33 cellular contexts compared by ENCODE assay signal in genomic region chr2:26336719-26337118, GRCh38. TPM values are rescaled to one million over a fixed set of nuclear protein-coding genes. Genes with fewer than 3 reads are reported as not detected.
"Had no signal": no experiment of that assay in that cellular context is flagged by ENCODE, and none has a peak within 500 bp of the region (broad histone marks: within the 10 kb centered on the region; RNA-seq: fewer than 3 reads in every experiment).

No MANE protein-coding gene starts in this region.

- ATAC-seq: activated CD8-positive, alpha-beta T cell treated with anti-CD3 and anti-CD28 coated beads for 36 hours; PC-3 had no signal

- H3K9me3 ChIP-seq: ascending aorta, Peyer's patch, SJSA1, SK-N-SH had no signal

- H3K36me3 Mint-ChIP-seq: activated naive CD8-positive, alpha-beta T cell had no signal

- H3K27me3 Mint-ChIP-seq: activated B cell treated with CpG ODN at 0.5 μM for 24 hours; activated CD8-positive, alpha-beta T cell treated with anti-CD3 and anti-CD28 coated beads for 36 hours; activated naive CD8-positive, alpha-beta T cell; central memory CD8-positive, alpha-beta T cell had no signal

- H3K36me3 ChIP-seq: ascending aorta, cardiac muscle cell, Peyer's patch, SJSA1 had no signal

- H3K4me3 ChIP-seq: ascending aorta, cardiac muscle cell, Peyer's patch, SJSA1 had no signal

- H3K9ac ChIP-seq: KMS-11, SK-N-SH had no signal

- H3K27me3 ChIP-seq: ascending aorta, cardiac muscle cell, Peyer's patch, SJSA1 had no signal

- H3K27ac ChIP-seq: ascending aorta, cardiac muscle cell, KMS-11, Peyer's patch, SJSA1, VCaP had no signal

- H3K27ac Mint-ChIP-seq: activated B cell treated with CpG ODN at 0.5 μM for 24 hours; activated CD8-positive, alpha-beta T cell treated with anti-CD3 and anti-CD28 coated beads for 36 hours; activated naive CD8-positive, alpha-beta T cell; T-helper 1 cell treated with Interleukin-12 subunit alpha and Interleukin-12 subunit beta and Interleukin-4 antibody, amounts not matched to agents 30 μg/mL and 1 μg/mL, for 36 hours had no signal

- H3K4me1 Mint-ChIP-seq: activated B cell treated with CpG ODN at 0.5 μM for 24 hours; central memory CD8-positive, alpha-beta T cell had no signal

- H3K9me3 Mint-ChIP-seq: activated B cell treated with CpG ODN at 0.5 μM for 24 hours; activated CD8-positive, alpha-beta T cell treated with anti-CD3 and anti-CD28 coated beads for 36 hours; central memory CD8-positive, alpha-beta T cell; T-helper 1 cell treated with Interleukin-12 subunit alpha and Interleukin-12 subunit beta and Interleukin-4 antibody, amounts not matched to agents 30 μg/mL and 1 μg/mL, for 36 hours had no signal

- DNase-seq: activated B cell treated with CpG ODN at 0.5 μM for 24 hours; activated CD4-positive, alpha-beta T cell treated with anti-CD3 and anti-CD28 coated beads for 48 hours; activated CD4-positive, CD25-positive, alpha-beta regulatory T cell treated with anti-CD3 and anti-CD28 coated beads, Interleukin-2, amount 50 U/mL, for 72 hours; activated CD8-positive, alpha-beta memory T cell treated with anti-CD3 and anti-CD28 coated beads, Interleukin-2, amount 50 U/mL, for 48 hours; activated CD8-positive, alpha-beta T cell treated with anti-CD3 and anti-CD28 coated beads for 36 hours; activated effector memory CD4-positive, alpha-beta T cell treated with Interleukin-2 at 50 U/mL for 16 hours; amygdala; MM.1S; MV-4-11; NCI-H1092; NCI-H1417; NCI-H146; NCI-H187; NCI-H2029 treated with DMSO at 0.1 percent for 48 hours; NCI-H2107; NCI-H2171; NCI-H510A; NCI-H526; NCI-H748 treated with DMSO at 0.1 percent for 48 hours; NK-92 treated with Interleukin-12 subunit alpha and Interleukin-12 subunit beta, amount 100 ng/mL, for 24 hours; PC-3; Peyer's patch; RPMI8226; SHP77 treated with DMSO at 0.1 percent for 48 hours; SK-N-SH had no signal

- H3K4me3 Mint-ChIP-seq: activated B cell treated with CpG ODN at 0.5 μM for 24 hours; activated CD8-positive, alpha-beta T cell treated with anti-CD3 and anti-CD28 coated beads for 36 hours; activated naive CD8-positive, alpha-beta T cell; central memory CD8-positive, alpha-beta T cell; T-helper 1 cell treated with Interleukin-12 subunit alpha and Interleukin-12 subunit beta and Interleukin-4 antibody, amounts not matched to agents 30 μg/mL and 1 μg/mL, for 36 hours had no signal

- H3K4me1 ChIP-seq: ascending aorta, Peyer's patch, SJSA1 had no signal

- H3K4me2 ChIP-seq: KMS-11, SK-N-SH had no signal

RNA-seq across cellular contexts. Expression of gene ADGRF3, which starts 9.9 kb away (rescaled TPM):
- total RNA-seq: ascending aorta, PC-3 had no signal
